9 cellular contexts compared by ENCODE assay signal in the genomic region with DNA sequence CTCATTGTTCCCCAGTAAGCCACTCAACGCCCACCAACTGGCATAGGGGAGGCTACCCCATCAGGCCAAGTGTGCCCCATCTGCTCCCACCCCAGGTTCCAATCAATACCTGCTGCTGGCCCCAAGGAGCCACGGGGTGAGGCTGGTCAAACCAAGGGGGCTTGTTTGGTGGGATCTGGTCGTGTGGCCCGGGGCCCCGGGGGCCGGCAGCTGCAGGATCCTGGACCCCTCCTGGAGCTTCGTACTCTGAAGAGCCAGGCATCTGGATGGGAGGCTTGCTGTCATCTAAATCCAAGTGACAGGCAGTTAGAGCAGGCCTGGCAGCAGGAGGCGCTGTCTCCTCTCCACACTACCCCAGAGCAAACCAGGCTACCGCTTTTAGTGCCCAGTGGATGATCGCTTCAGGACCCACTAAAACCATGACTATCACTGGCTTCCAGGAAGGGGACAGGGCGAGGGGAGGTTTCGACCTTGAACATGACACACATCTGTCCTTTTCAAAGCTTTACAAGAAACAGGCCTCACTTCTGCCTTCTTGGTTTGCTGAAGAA. TPM values are rescaled to one million over a fixed set of nuclear protein-coding genes. Genes with fewer than 3 reads are reported as not detected.
DNase-seq lines count a peak whose midpoint lies in the region; ATAC-seq and TF ChIP-seq lines count a peak whose summit lies in the region.
"Had no signal": no experiment of that assay in that cellular context is flagged by ENCODE, and none has a peak within 500 bp of the region (broad histone marks: within the 10 kb centered on the region; RNA-seq: fewer than 3 reads in every experiment).

No MANE protein-coding gene starts in this region.

- H3K9me3 Mint-ChIP-seq in activated CD4-positive, alpha-beta T cell treated with anti-CD3 and anti-CD28 coated beads, Interleukin-2, amount 10 ng/mL, durations not matched to agents 24 days and 14 days = no peaks in the 10 kb centered on the region

- TF ChIP-seq POLR2A in erythroblast (IDR thresholded peaks at IDR 0.05; ENCODE audit: low read length) = no peak

- H3K27me3 Mint-ChIP-seq in activated CD4-positive, alpha-beta T cell treated with anti-CD3 and anti-CD28 coated beads, Interleukin-2, amount 10 ng/mL, durations not matched to agents 24 days and 14 days = no peaks in the 10 kb centered on the region

- peaks cover 57% of the 10 kb centered on the region for H3K36me3 Mint-ChIP-seq in activated CD4-positive, alpha-beta T cell treated with anti-CD3 and anti-CD28 coated beads, Interleukin-2, amount 10 ng/mL, durations not matched to agents 24 days and 14 days (ENCODE audit: low read depth)

- no peak for ATAC-seq in GM18873 (IDR thresholded peaks at IDR 0.05; ENCODE audit: low FRiP score, unreplicated experiment)

- DNase-seq in NCI-H82 (lab: John Stamatoyannopoulos, UW) (peak; percentile 64), NCI-H82 treated with DMSO at 0.1 percent for 48 hours (lab: John Stamatoyannopoulos, UW; ENCODE audit: unreplicated experiment) (no peak), erythroblast (lab: John Stamatoyannopoulos, UW) (peak; percentile 59 to 69), DMS153 treated with DMSO at 0.1 percent for 48 hours (lab: John Stamatoyannopoulos, UW; ENCODE audit: unreplicated experiment) (no peak), NCI-H1930 (lab: John Stamatoyannopoulos, UW) (no peak)
- peak; percentile 82 for DNase-seq in activated CD4-positive, alpha-beta T cell treated with anti-CD3 and anti-CD28 coated beads, Interleukin-2, amount 10 ng/mL, durations not matched to agents 24 days and 14 days
- DNase-seq in stimulated activated CD8-positive, alpha-beta memory T cell treated with anti-CD3 and anti-CD28 coated beads, Interleukin-2, amount 100 ng/mL, for 1 hour (ENCODE audit: low read depth in 2 of 2) = peak; percentile 7 to 16

- H3K4me1 Mint-ChIP-seq in activated CD4-positive, alpha-beta T cell treated with anti-CD3 and anti-CD28 coated beads, Interleukin-2, amount 10 ng/mL, durations not matched to agents 24 days and 14 days = no peaks in the 10 kb centered on the region

- no peak overlapping the region for H3K4me3 Mint-ChIP-seq in activated CD4-positive, alpha-beta T cell treated with anti-CD3 and anti-CD28 coated beads, Interleukin-2, amount 10 ng/mL, durations not matched to agents 24 days and 14 days

- no peak overlapping the region for H3K27ac Mint-ChIP-seq in activated CD4-positive, alpha-beta T cell treated with anti-CD3 and anti-CD28 coated beads, Interleukin-2, amount 10 ng/mL, durations not matched to agents 24 days and 14 days

- intact Hi-C loops in activated CD4-positive, alpha-beta T cell treated with anti-CD3 and anti-CD28 coated beads, Interleukin-2, amount 10 ng/mL, durations not matched to agents 24 days and 14 days (cut with micrococcal nuclease) = no loop called here

RNA-seq across cellular contexts. Expression of gene CHERP, which starts 14.2 kb away (rescaled TPM):
- total RNA-seq in activated CD4-positive, alpha-beta T cell treated with anti-CD3 and anti-CD28 coated beads, Interleukin-2, amount 10 ng/mL, durations not matched to agents 24 days and 14 days = 88.6 and 89.8 TPM in 2 replicates

RNA-seq across cellular contexts. Expression of gene C19orf44, which starts 31.9 kb away (rescaled TPM):
- total RNA-seq in activated CD4-positive, alpha-beta T cell treated with anti-CD3 and anti-CD28 coated beads, Interleukin-2, amount 10 ng/mL, durations not matched to agents 24 days and 14 days = 4.9 and 5.4 TPM in 2 replicates

RNA-seq across cellular contexts. Expression of gene CALR3, which starts 32.1 kb away (rescaled TPM):
- total RNA-seq in activated CD4-positive, alpha-beta T cell treated with anti-CD3 and anti-CD28 coated beads, Interleukin-2, amount 10 ng/mL, durations not matched to agents 24 days and 14 days = not detected in 2 replicates
- total RNA-seq: renal cortical epithelial cell had no signal

RNA-seq across cellular contexts. Expression of gene SLC35E1, which starts 44.2 kb away (rescaled TPM):
- total RNA-seq in activated CD4-positive, alpha-beta T cell treated with anti-CD3 and anti-CD28 coated beads, Interleukin-2, amount 10 ng/mL, durations not matched to agents 24 days and 14 days = 60.2 and 65.0 TPM in 2 replicates

RNA-seq across cellular contexts. Expression of gene EPS15L1, which starts 56.3 kb away (rescaled TPM):
- total RNA-seq in activated CD4-positive, alpha-beta T cell treated with anti-CD3 and anti-CD28 coated beads, Interleukin-2, amount 10 ng/mL, durations not matched to agents 24 days and 14 days = 36.5 and 36.6 TPM in 2 replicates

Comparison
In these comparisons a context has a peak if more than half of its experiments do, and no peak if none do; other contexts are left out.
1. DNase-seq: peak in NCI-H82 (single experiment), activated CD4-positive, alpha-beta T cell treated with anti-CD3 and anti-CD28 coated beads, Interleukin-2, amount 10 ng/mL, durations not matched to agents 24 days and 14 days (single experiment), erythroblast (2 of 2) and stimulated activated CD8-positive, alpha-beta memory T cell treated with anti-CD3 and anti-CD28 coated beads, Interleukin-2, amount 100 ng/mL, for 1 hour (2 of 2); none in NCI-H82 treated with DMSO at 0.1 percent for 48 hours (single experiment), DMS153 treated with DMSO at 0.1 percent for 48 hours (single experiment) and NCI-H1930 (0 of 2).